ENCODE assay signal across 21 cellular contexts in genomic region chr11:79044211-79044610, GRCh38.
"Had no signal": no experiment of that assay in that cellular context is flagged by ENCODE, and none has a peak within 500 bp of the region (broad histone marks: within the 10 kb centered on the region; RNA-seq: fewer than 3 reads in every experiment).

No MANE protein-coding gene starts in this region.

- H3K4me3 Mint-ChIP-seq: natural killer cell; stimulated activated effector memory CD8-positive, alpha-beta T cell treated with anti-CD3 and anti-CD28 coated beads, Interleukin-12 subunit alpha, Interleukin-12 subunit beta, amount 100 ng/mL, for 72 hours; type B pancreatic cell had no signal

- H3K9me3 ChIP-seq: esophagus squamous epithelium, ovary, psoas muscle, tibial artery had no signal

- H3K36me3 ChIP-seq: esophagus squamous epithelium, ovary, sigmoid colon, stomach, tibial artery had no signal

- H3K27ac ChIP-seq: esophagus squamous epithelium, ovary, psoas muscle, sigmoid colon, stomach, tibial artery had no signal

- H3K36me3 Mint-ChIP-seq: natural killer cell; stimulated activated effector memory CD8-positive, alpha-beta T cell treated with anti-CD3 and anti-CD28 coated beads, Interleukin-12 subunit alpha, Interleukin-12 subunit beta, amount 100 ng/mL, for 72 hours; type B pancreatic cell had no signal

- H3K4me1 ChIP-seq: psoas muscle, stomach had no signal

- H3K27me3 Mint-ChIP-seq: type B pancreatic cell had no signal

- H3K9me3 Mint-ChIP-seq: natural killer cell; stimulated activated effector memory CD8-positive, alpha-beta T cell treated with anti-CD3 and anti-CD28 coated beads, Interleukin-12 subunit alpha, Interleukin-12 subunit beta, amount 100 ng/mL, for 72 hours; type B pancreatic cell had no signal

- ATAC-seq: natural killer cell; psoas muscle; right cardiac atrium; stimulated activated effector memory CD8-positive, alpha-beta T cell treated with anti-CD3 and anti-CD28 coated beads, Interleukin-12 subunit alpha, Interleukin-12 subunit beta, amount 100 ng/mL, for 72 hours had no signal

- H3K4me1 Mint-ChIP-seq: natural killer cell; stimulated activated effector memory CD8-positive, alpha-beta T cell treated with anti-CD3 and anti-CD28 coated beads, Interleukin-12 subunit alpha, Interleukin-12 subunit beta, amount 100 ng/mL, for 72 hours had no signal

- H3K27ac Mint-ChIP-seq: natural killer cell; stimulated activated effector memory CD8-positive, alpha-beta T cell treated with anti-CD3 and anti-CD28 coated beads, Interleukin-12 subunit alpha, Interleukin-12 subunit beta, amount 100 ng/mL, for 72 hours; type B pancreatic cell had no signal

- H3K27me3 ChIP-seq: esophagus squamous epithelium, ovary, sigmoid colon, stomach, tibial artery had no signal

- H3K4me3 ChIP-seq: esophagus squamous epithelium, ovary, psoas muscle, sigmoid colon, stomach, tibial artery had no signal

- DNase-seq: cerebellar nuclear complex; cortex of kidney; effector CD8-positive, alpha-beta T cell; esophagus squamous epithelium; foreskin melanocyte; head of caudate nucleus; mesenchymal stem cell; natural killer cell; occipital lobe; ovary; posterior cingulate gyrus; psoas muscle; right cardiac atrium; sigmoid colon; stimulated activated CD4-positive, alpha-beta T cell treated with anti-CD3 and anti-CD28 coated beads, Interleukin-2, amount 100 ng/mL, for 24 hours; stimulated activated CD4-positive, alpha-beta T cell treated with anti-CD3 and anti-CD28 coated beads, Interleukin-4, amount 100 ng/mL, for 24 hours; stimulated activated naive CD4-positive, alpha-beta T cell treated with Interleukin-2 at 50 U/mL for 16 hours; stomach; tibial artery had no signal
